20 cellular contexts compared by ENCODE assay signal in the genomic region with DNA sequence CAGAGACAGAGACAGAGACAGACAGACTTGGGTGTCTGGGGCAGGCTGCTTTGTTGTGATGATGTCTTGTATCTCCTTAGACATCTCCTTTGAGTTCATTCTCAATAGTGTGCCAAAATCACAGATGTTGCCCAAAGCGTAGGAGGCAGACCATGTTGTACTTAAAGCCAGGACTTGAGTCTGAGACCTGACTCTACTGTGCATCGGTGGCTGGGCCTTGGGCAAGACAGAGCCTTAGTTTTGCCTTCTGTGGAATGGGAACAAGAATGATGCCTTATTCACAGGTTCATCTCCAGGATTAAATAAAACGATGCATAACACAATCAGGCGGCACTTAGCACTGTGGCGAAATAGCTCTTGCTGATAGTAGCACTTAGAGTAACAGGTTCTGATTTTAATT.
DNase-seq lines count a peak whose midpoint lies in the region; ATAC-seq, FAIRE-seq and TF ChIP-seq lines count a peak whose summit lies in the region.
"Had no signal": no experiment of that assay in that cellular context is flagged by ENCODE, and none has a peak within 500 bp of the region (broad histone marks: within the 10 kb centered on the region; RNA-seq: fewer than 3 reads in every experiment).

No MANE protein-coding gene starts in this region.

- intact Hi-C loops in HepG2 (cut with micrococcal nuclease; ENCODE audit: unreplicated experiment) = no loop called here
- intact Hi-C loops in right lobe of liver (cut with DNase I) = no loop called here

- no TSS peak for BruUV-seq in HepG2 (replicated peaks; lab: Mats Ljungman, UMichigan)

- no peak overlapping the region for H2BK15ac ChIP-seq in H1 (ENCODE audit: low read length)

- no peak overlapping the region for H3K27ac ChIP-seq in HepG2 (ENCODE audit: extremely low read length, insufficient read depth, low read length)
- H3K27ac ChIP-seq in right lobe of liver = no peak overlapping the region
- no peak overlapping the region for H3K27ac ChIP-seq in H1 (ENCODE audit: low read depth, low read length)
- H3K27ac ChIP-seq: 22Rv1; A549; BLaER1 treated with 17β-estradiol and CSF1 and Interleukin-3, amounts not matched to agents 10 nM and 100 nM; C4-2B had no signal

- CTCF ChIA-PET in HepG2 (lab: Yijun Ruan, JAX; ENCODE audit: low intra/inter-chr PET ratio, low total read pairs) (no interaction called here), H1 (lab: Charles Lee; ENCODE audit: partially characterized antibody) (interaction anchor here (0.7 to 2.4 kb wide), 4 partner anchors 10 to 38 kb away, joined by 3 to 8 read pairs (median 3); no protein-coding TSS in a partner anchor)

- no peak overlapping the region for H3K23ac ChIP-seq in H1 (ENCODE audit: insufficient read length)

- TF ChIP-seq EP300 in HepG2 (IDR thresholded peaks at IDR 0.05; ENCODE audit: low read depth in 2 of 2, low read length in 2 of 2) (no peak), HepG2 (CRISPR knock-in tag; IDR thresholded peaks at IDR 0.05; ENCODE audit: borderline replicate concordance) (no peak), H1 (IDR thresholded peaks at IDR 0.05; ENCODE audit: borderline replicate concordance in 1 of 2, low read depth in 2 of 2, low read length in 2 of 2) (no peak)

- no peak for DNase-seq in HepG2 (ENCODE audit: low spot score)
- no peak for DNase-seq in right lobe of liver
- DNase-seq in H1 (ENCODE audit: low read depth in 1 of 2, low spot score in 2 of 2) = no peak
- DNase-seq in NCI-H187 treated with DMSO at 0.1 percent for 48 hours (lab: John Stamatoyannopoulos, UW) = no peak
- DNase-seq: AML-193; Caco-2; Calu3; CD4-positive, alpha-beta T cell; CD8-positive, alpha-beta T cell; DMS79 treated with DMSO at 0.1 percent for 48 hours; GF-D8 had no signal

- H3K18ac ChIP-seq in H1 (ENCODE audit: extremely low read depth, low read length) = no peak overlapping the region

- H3K4me1 ChIP-seq in HepG2 (ENCODE audit: insufficient read depth, low read length) (no peaks in the 10 kb centered on the region), right lobe of liver (no peaks in the 10 kb centered on the region), H1 (replicated peaks in 1 of 4; ENCODE audit: control insufficient read depth in 3 of 4, insufficient read depth in 4 of 4, low read length in 3 of 4) (no peaks in the 10 kb centered on the region; a peak in 2 of 7 replicates)
- H3K4me1 ChIP-seq: A549; BLaER1 treated with 17β-estradiol and CSF1 and Interleukin-3, amounts not matched to agents 10 nM and 100 nM; Caco-2 had no signal

- no peak overlapping the region for H4K5ac ChIP-seq in H1 (ENCODE audit: insufficient read length, low read depth, low read length)

- H3K4ac ChIP-seq in H1 (replicated peaks; ENCODE audit: insufficient read length, low read depth, low read length) = no peak overlapping the region

- WGBS in HepG2 (ENCODE audit: low lambda C conversion rate) = 18% methylated on average over 5 of the region's 5 CpGs
- 68% methylated on average over 5 of the region's 5 CpGs for WGBS in right lobe of liver (ENCODE audit: insufficient coverage, low coverage, low lambda C conversion rate, missing lambda C conversion rate)
- WGBS in H1 (ENCODE audit: extremely low coverage in 1 of 2, insufficient coverage in 1 of 2, insufficient read length in 1 of 2, insufficient replicate concordance in 2 of 2, low coverage in 1 of 2, low lambda C conversion rate in 2 of 2, missing lambda C conversion rate in 1 of 2), 2 experiments = 95% methylated on average over 5 of the region's 5 CpGs; no CpG with 5 or more reads in 1 of the 2 experiments

- H2AFZ ChIP-seq in HepG2 (ENCODE audit: low read length) (no peak overlapping the region), H1 (ENCODE audit: low read length) (no peak overlapping the region)

- no peaks in the 10 kb centered on the region for H3K79me2 ChIP-seq in HepG2 (ENCODE audit: insufficient read depth, low read length)
- H3K79me2 ChIP-seq in H1 (ENCODE audit: control insufficient read depth in 1 of 2, insufficient read depth in 2 of 2, low read length in 2 of 2) = peaks cover 0 to 17% of the 10 kb centered on the region in 2 experiments; a peak in 3 of 4 replicates

- H3K36me3 ChIP-seq in HepG2 (replicated peaks in 1 of 2; ENCODE audit: control insufficient read depth in 1 of 2, insufficient read depth in 2 of 2, low read length in 2 of 2) (no peaks in the 10 kb centered on the region), right lobe of liver (no peaks in the 10 kb centered on the region), H1 (ENCODE audit: control insufficient read depth in 2 of 4, insufficient read depth in 4 of 4, low read length in 3 of 4) (no peaks in the 10 kb centered on the region)
- H3K36me3 ChIP-seq: BLaER1 treated with 17β-estradiol and CSF1 and Interleukin-3, amounts not matched to agents 10 nM and 100 nM had no signal

- H4K91ac ChIP-seq in H1 (replicated peaks; ENCODE audit: insufficient read length, low read length) = no peak overlapping the region

- no peak overlapping the region for H3K56ac ChIP-seq in H1 (replicated peaks; ENCODE audit: insufficient read length, low read depth, low read length)

- H3K27me3 ChIP-seq in HepG2 (ENCODE audit: control insufficient read depth in 1 of 2, insufficient read depth in 2 of 2, low read length in 2 of 2) (peaks cover 4 to 28% of the 10 kb centered on the region in 2 experiments; a peak in 4 of 5 replicates), right lobe of liver (no peaks in the 10 kb centered on the region), H1 (replicated peaks in 1 of 4; ENCODE audit: control insufficient read depth in 3 of 4, extremely low read depth in 1 of 4, insufficient read depth in 3 of 4, low read length in 3 of 4) (no peaks in the 10 kb centered on the region)
- H3K27me3 ChIP-seq: BLaER1 treated with 17β-estradiol and CSF1 and Interleukin-3, amounts not matched to agents 10 nM and 100 nM had no signal

- H2BK20ac ChIP-seq in H1 (ENCODE audit: low read length) = no peak overlapping the region

- no peak overlapping the region for H2BK12ac ChIP-seq in H1 (ENCODE audit: low read depth, low read length)

- H3K4me3 ChIP-seq in HepG2 (replicated peaks in 1 of 3; ENCODE audit: insufficient read depth in 1 of 3, low read depth in 2 of 3, low read length in 3 of 3) (no peak overlapping the region), right lobe of liver (no peak overlapping the region), H1 (ENCODE audit: extremely low read depth in 1 of 4, insufficient read depth in 2 of 4, low read depth in 3 of 4, low read length in 4 of 4) (no peak overlapping the region)
- H3K4me3 ChIP-seq: A549; BLaER1 treated with 17β-estradiol and CSF1 and Interleukin-3, amounts not matched to agents 10 nM and 100 nM had no signal

- TF ChIP-seq RAD21 in HepG2 (CRISPR knock-in tag; IDR thresholded peaks at IDR 0.05) (no peak), H1 (IDR thresholded peaks at IDR 0.05 in 1 of 2, conservative IDR thresholded peaks at IDR 0.05 in 1 of 2; ENCODE audit: low read depth in 2 of 2, low read length in 2 of 2) (no peak)

- peaks cover 6% of the 10 kb centered on the region for H3K79me1 ChIP-seq in H1 (ENCODE audit: low read depth, low read length)

- TF ChIP-seq CTCF in HepG2 (CRISPR knock-in tag; IDR thresholded peaks at IDR 0.05) (no peak), right lobe of liver (IDR thresholded peaks at IDR 0.05) (no peak), H1 (IDR thresholded peaks at IDR 0.05; ENCODE audit: control extremely low read depth in 1 of 3, insufficient read depth in 1 of 3, low read depth in 1 of 3, low read length in 3 of 3) (no peak)

- no peak overlapping the region for H2BK120ac ChIP-seq in H1 (replicated peaks; ENCODE audit: low read depth, low read length)

- ATAC-seq in HepG2 = no peak
- ATAC-seq in right lobe of liver = no peak
- no peak for ATAC-seq in HG03354 (IDR thresholded peaks at IDR 0.05; ENCODE audit: poor library complexity, severe bottlenecking, unreplicated experiment)
- ATAC-seq: A549; CD8-positive, alpha-beta T cell had no signal

- H3K9ac ChIP-seq in HepG2 (ENCODE audit: insufficient read depth, low read depth, low read length) (no peak overlapping the region), H1 (replicated peaks in 1 of 4; ENCODE audit: extremely low read depth in 1 of 4, low read depth in 3 of 4, low read length in 3 of 4) (no peak overlapping the region)
- H3K9ac ChIP-seq: BLaER1 treated with 17β-estradiol and CSF1 and Interleukin-3, amounts not matched to agents 10 nM and 100 nM had no signal

- H2BK5ac ChIP-seq in H1 (ENCODE audit: low read depth, low read length) = no peak overlapping the region

- POLR2A ChIA-PET in HepG2 (lab: Yijun Ruan, JAX) = no interaction called here
- POLR2A ChIA-PET in H1 (lab: Charles Lee; ENCODE audit: partially characterized antibody) = no interaction called here

- TF ChIP-seq POLR2A in HepG2 (IDR thresholded peaks at IDR 0.05; ENCODE audit: insufficient read depth in 1 of 2, low read depth in 2 of 2, low read length in 2 of 2) (no peak), right lobe of liver (IDR thresholded peaks at IDR 0.05) (no peak), H1 (IDR thresholded peaks at IDR 0.05; ENCODE audit: control extremely low read depth in 1 of 2, low read depth in 2 of 2, low read length in 2 of 2) (no peak)

- no peaks in the 10 kb centered on the region for H3K9me3 ChIP-seq in HepG2 (ENCODE audit: low read length)
- H3K9me3 ChIP-seq in right lobe of liver = no peaks in the 10 kb centered on the region
- no peaks in the 10 kb centered on the region for H3K9me3 ChIP-seq in H1 (ENCODE audit: insufficient read depth in 2 of 2, low read depth in 1 of 2, low read length in 1 of 2)
- H3K9me3 ChIP-seq: A549, Caco-2 had no signal

- in situ Hi-C loops in HepG2 (cut with HindIII; ENCODE audit: extremely low pct_ligation_motif_present, low pct_unique_long_range_greater_than_20kb) = no loop called here

- H3K4me2 ChIP-seq in HepG2 (ENCODE audit: low read depth, low read length) = no peak overlapping the region
- no peak overlapping the region for H3K4me2 ChIP-seq in H1 (ENCODE audit: insufficient read depth in 1 of 2, low read depth in 2 of 2, low read length in 2 of 2)
- H3K4me2 ChIP-seq: A549; BLaER1 treated with 17β-estradiol and CSF1 and Interleukin-3, amounts not matched to agents 10 nM and 100 nM had no signal

- FAIRE-seq in HepG2 (lab: Jason Lieb, UNC) (no peak), H1 (lab: Jason Lieb, UNC) (no peak)
- FAIRE-seq: A549, D721Med, G401.6, GM12891, GM19239 had no signal

- H3K23me2 ChIP-seq in H1 (ENCODE audit: low read depth, low read length) = no peaks in the 10 kb centered on the region

- no peak overlapping the region for H2AK5ac ChIP-seq in H1 (ENCODE audit: low read depth, low read length)

- no peak overlapping the region for H3K14ac ChIP-seq in H1 (ENCODE audit: insufficient read length)

- H4K20me1 ChIP-seq in HepG2 (ENCODE audit: insufficient read depth, low read length) (no peaks in the 10 kb centered on the region), H1 (replicated peaks in 1 of 2; ENCODE audit: control insufficient read depth in 1 of 2, insufficient read depth in 2 of 2, low read length in 2 of 2) (peaks cover 0 to 10% of the 10 kb centered on the region in 2 experiments)

- H4K8ac ChIP-seq in H1 (ENCODE audit: extremely low read depth, insufficient read depth, low read length) = no peak overlapping the region

TF ChIP-seq in HepG2, 621 proteins besides CTCF, POLR2A, EP300 and RAD21 (continues in another document):
- TF ChIP-seq RBFOX2 (IDR thresholded peaks at IDR 0.05; ENCODE audit: low read depth, low read length) = no peak

TF ChIP-seq in H1, 55 proteins besides CTCF, POLR2A, EP300 and RAD21 (continues in another document):
- TF ChIP-seq TCF12 (IDR thresholded peaks at IDR 0.05; ENCODE audit: low read depth, low read length) = no peak
- no peak for TF ChIP-seq ASH2L (IDR thresholded peaks at IDR 0.05; ENCODE audit: low read length)

Comparison
In these comparisons a context has a peak if more than half of its experiments do, and no peak if none do; other contexts are left out.
1. Of the 41 proteins assayed by ChIP-seq in both HepG2 and H1: peak only in HepG2: none; only in H1: KDM1A; in both: none; in neither: 40.